14 cellular contexts compared by ENCODE assay signal in genomic region chr2:159229476-159230144, GRCh38.
"Had no signal": no experiment of that assay in that cellular context is flagged by ENCODE, and none has a peak within 500 bp of the region (broad histone marks: within the 10 kb centered on the region; RNA-seq: fewer than 3 reads in every experiment).

No MANE protein-coding gene starts in this region.

- ATAC-seq: activated T-helper 17 cell treated with anti-CD3 and anti-CD28 coated beads, Interleukin-2, amount 50 U/mL, for 72 hours had no signal

- H3K27me3 ChIP-seq: hepatocyte, ovary, stomach, tibial artery had no signal

- H3K9me3 Mint-ChIP-seq: activated naive CD4-positive, alpha-beta T cell treated with anti-CD3 and anti-CD28 coated beads, Interleukin-2, amount 10 ng/mL, durations not matched to agents 7 days and 5 days; activated T-helper 17 cell treated with anti-CD3 and anti-CD28 coated beads, Interleukin-2, amount 50 U/mL, for 72 hours; neural crest cell had no signal

- H3K27ac Mint-ChIP-seq: activated naive CD4-positive, alpha-beta T cell treated with anti-CD3 and anti-CD28 coated beads, Interleukin-2, amount 10 ng/mL, durations not matched to agents 7 days and 5 days; activated T-helper 17 cell treated with anti-CD3 and anti-CD28 coated beads, Interleukin-2, amount 50 U/mL, for 72 hours had no signal

- DNase-seq: activated CD4-positive, alpha-beta T cell treated with anti-CD3 and anti-CD28 coated beads for 4 hours; activated CD8-positive, alpha-beta memory T cell treated with anti-CD3 and anti-CD28 coated beads for 24 hours; activated naive CD4-positive, alpha-beta T cell treated with anti-CD3 and anti-CD28 coated beads, Interleukin-2, amount 10 ng/mL, durations not matched to agents 7 days and 5 days; activated T-cell treated with anti-CD3 and anti-CD28 coated beads for 4 hours; erythroblast; kidney; mammary epithelial cell; ovary; SK-N-SH; stomach; tibial artery had no signal

- H3K4me1 Mint-ChIP-seq: activated T-helper 17 cell treated with anti-CD3 and anti-CD28 coated beads, Interleukin-2, amount 50 U/mL, for 72 hours had no signal

- H3K4me3 Mint-ChIP-seq: activated naive CD4-positive, alpha-beta T cell treated with anti-CD3 and anti-CD28 coated beads, Interleukin-2, amount 10 ng/mL, durations not matched to agents 7 days and 5 days; activated T-helper 17 cell treated with anti-CD3 and anti-CD28 coated beads, Interleukin-2, amount 50 U/mL, for 72 hours; neural crest cell had no signal

- FAIRE-seq: kidney had no signal

- H3K27ac ChIP-seq: hepatocyte, ovary, stomach, tibial artery had no signal

- H3K27me3 Mint-ChIP-seq: activated naive CD4-positive, alpha-beta T cell treated with anti-CD3 and anti-CD28 coated beads, Interleukin-2, amount 10 ng/mL, durations not matched to agents 7 days and 5 days; activated T-helper 17 cell treated with anti-CD3 and anti-CD28 coated beads, Interleukin-2, amount 50 U/mL, for 72 hours had no signal
